In genomic region chr3:172848910-172849309, GRCh38 we compare ENCODE assay signal across 17 cellular contexts.
A peak's percentile ranks its signal among the peaks of the same experiment; 100 is the strongest.
DNase-seq lines count a peak whose midpoint lies in the region; ATAC-seq and TF ChIP-seq lines count a peak whose summit lies in the region.
"Had no signal": no experiment of that assay in that cellular context is flagged by ENCODE, and none has a peak within 500 bp of the region (broad histone marks: within the 10 kb centered on the region; RNA-seq: fewer than 3 reads in every experiment).

No MANE protein-coding gene starts in this region.

- ATAC-seq in RWPE2 (ENCODE audit: low read depth) (peak; percentile 95), left lung (no peak), HG02884 (IDR thresholded peaks at IDR 0.05; ENCODE audit: unreplicated experiment) (no peak), heart right ventricle (no peak)
- ATAC-seq: activated CD8-positive, alpha-beta T cell treated with anti-CD3 and anti-CD28 coated beads for 36 hours; GM12878; sciatic nerve had no signal

- TF ChIP-seq CTCF in RWPE2 (IDR thresholded peaks at IDR 0.05; ENCODE audit: poor library complexity, severe bottlenecking) = no peak
- TF ChIP-seq CTCF in left lung (IDR thresholded peaks at IDR 0.05) = no peak
- no peak for TF ChIP-seq CTCF in heart right ventricle (IDR thresholded peaks at IDR 0.05)

- WGBS in heart right ventricle, 2 donors = 42 to 44% methylated on average over 1 of the region's 1 CpG

- H3K9me3 ChIP-seq in RWPE2 (ENCODE audit: severe bottlenecking) (peaks cover 2% of the 10 kb centered on the region), left lung (no peaks in the 10 kb centered on the region), heart right ventricle (peaks cover 0 to 3% (median 0%) of the 10 kb centered on the region in 11 donors)
- H3K9me3 ChIP-seq: esophagus squamous epithelium, transverse colon had no signal

- peaks cover 8% of the 10 kb centered on the region for H3K4me1 ChIP-seq in RWPE2 (ENCODE audit: insufficient read depth, poor library complexity, severe bottlenecking)
- peaks cover 0 to 4% of the 10 kb centered on the region in 2 donors for H3K4me1 ChIP-seq in left lung
- peaks cover 0 to 5% (median 0%) of the 10 kb centered on the region in 9 donors for H3K4me1 ChIP-seq in heart right ventricle
- H3K4me1 ChIP-seq: esophagus squamous epithelium, transverse colon had no signal

- H3K27me3 ChIP-seq in RWPE2 (ENCODE audit: insufficient read depth, poor library complexity, severe bottlenecking) (no peaks in the 10 kb centered on the region), left lung (no peaks in the 10 kb centered on the region), heart right ventricle (no peaks in the 10 kb centered on the region)
- H3K27me3 ChIP-seq: transverse colon had no signal

- DNase-seq in ELR (ENCODE audit: low read depth) (peak; percentile 65), RWPE2 (ENCODE audit: low spot score) (no peak), fibroblast of gingiva (ENCODE audit: low read depth) (peak; percentile 51), renal cortical epithelial cell (ENCODE audit: low read depth) (peak; percentile 85), left lung (no peak), heart right ventricle (no peak)
- DNase-seq: activated CD8-positive, alpha-beta T cell treated with anti-CD3 and anti-CD28 coated beads for 36 hours; amniotic stem cell; DND-41; esophagus squamous epithelium; NCI-H1092 treated with DMSO at 0.1 percent for 48 hours; NCI-H2227 treated with DMSO at 0.1 percent for 48 hours; transverse colon had no signal

- no peak overlapping the region for H3K4me3 ChIP-seq in RWPE2 (ENCODE audit: severe bottlenecking)
- no peak overlapping the region for H3K4me3 ChIP-seq in left lung
- H3K4me3 ChIP-seq in heart right ventricle = no peak overlapping the region
- H3K4me3 ChIP-seq: esophagus squamous epithelium, GM12878, transverse colon had no signal

- H3K27ac ChIP-seq in RWPE2 (ENCODE audit: poor library complexity, severe bottlenecking) = peak overlapping the region; percentile 20
- H3K27ac ChIP-seq in left lung = no peak overlapping the region
- no peak overlapping the region for H3K27ac ChIP-seq in heart right ventricle
- H3K27ac ChIP-seq: C4-2B, esophagus squamous epithelium, transverse colon had no signal

- H3K36me3 ChIP-seq in RWPE2 (ENCODE audit: low read depth) (no peaks in the 10 kb centered on the region), left lung (no peaks in the 10 kb centered on the region), heart right ventricle (no peaks in the 10 kb centered on the region)
- H3K36me3 ChIP-seq: esophagus squamous epithelium, transverse colon had no signal

- intact Hi-C loops in left lung (cut with DNase I) (no loop called here), heart right ventricle (cut with DNase I) (no loop called here)

Comparison
In these comparisons a context has a peak if more than half of its experiments do, and no peak if none do; other contexts are left out.
1. DNase-seq: peak in ELR (single experiment), fibroblast of gingiva (single experiment) and renal cortical epithelial cell (single experiment); none in RWPE2 (single experiment), left lung (0 of 2) and heart right ventricle (0 of 2).